In genomic region chr1:86441581-86441980, GRCh38 we compare ENCODE assay signal across 21 cellular contexts. TPM values are rescaled to one million over a fixed set of nuclear protein-coding genes. Genes with fewer than 3 reads are reported as not detected.
DNase-seq lines count a peak whose midpoint lies in the region; ATAC-seq and TF ChIP-seq lines count a peak whose summit lies in the region.
"Had no signal": no experiment of that assay in that cellular context is flagged by ENCODE, and none has a peak within 500 bp of the region (broad histone marks: within the 10 kb centered on the region; RNA-seq: fewer than 3 reads in every experiment).

No MANE protein-coding gene starts in this region.

- no peak for TF ChIP-seq EP300 in esophagus muscularis mucosa (IDR thresholded peaks at IDR 0.05)

- POLR2A ChIA-PET in T-cell (lab: Charles Lee): interaction anchor here in 1 of 2 donors (0.6 to 1.1 kb wide), 3 partner anchors 10 to 59 kb away, joined by 3 to 4 read pairs (median 3); partner anchors contain the start of gene ODF2L

- H3K36me3 ChIP-seq in mucosa of descending colon (ENCODE audit: low read depth) (no peaks in the 10 kb centered on the region), esophagus muscularis mucosa (no peaks in the 10 kb centered on the region)
- H3K36me3 ChIP-seq: MG63, neutrophil, upper lobe of left lung had no signal

- no peak overlapping the region for H3K27ac ChIP-seq in esophagus muscularis mucosa (replicated peaks in 1 of 4)
- H3K27ac ChIP-seq: neutrophil, upper lobe of left lung had no signal

- TF ChIP-seq CTCF in mucosa of descending colon (IDR thresholded peaks at IDR 0.05) (no peak), esophagus muscularis mucosa (IDR thresholded peaks at IDR 0.05) (no peak)

- no peak for TF ChIP-seq POLR2A in esophagus muscularis mucosa (IDR thresholded peaks at IDR 0.05; ENCODE audit: low read depth)

- intact Hi-C loops in activated CD4-positive, alpha-beta T cell treated with anti-CD3 and anti-CD28 coated beads, Interleukin-2, amount 10 ng/mL, durations not matched to agents 24 days and 14 days (cut with micrococcal nuclease): no loop called here
- intact Hi-C loops in mucosa of descending colon (cut with DNase I, micrococcal nuclease): no loop called here
- intact Hi-C loops in esophagus muscularis mucosa (cut with DNase I): no loop called here

- ATAC-seq in T-cell (replicated peaks in 1 of 4): peak; percentile 79 to 100 (median 90)
- ATAC-seq in mucosa of descending colon: peak; percentile 34
- ATAC-seq in GM21360 (IDR thresholded peaks at IDR 0.05; ENCODE audit: unreplicated experiment): no peak
- ATAC-seq in GM18870 (IDR thresholded peaks at IDR 0.05; ENCODE audit: unreplicated experiment): no peak

- DNase-seq in activated CD4-positive, alpha-beta T cell treated with anti-CD3 and anti-CD28 coated beads, Interleukin-2, amount 10 ng/mL, durations not matched to agents 24 days and 14 days: peak; percentile 64
- DNase-seq in activated CD4-positive, alpha-beta T cell treated with anti-CD3 and anti-CD28 coated beads, Interleukin-2, amount 50 U/mL, for 48 hours: no peak
- peak; percentile 15 to 41 for DNase-seq in Kasumi-1 (lab: John Stamatoyannopoulos, UW)
- DNase-seq in T-cell: peak in 33 of 34 experiments; percentile 10 to 68 (median 36)
- peak in 1 of 3 donors; percentile 45 for DNase-seq in mucosa of descending colon
- DNase-seq in esophagus muscularis mucosa (ENCODE audit: extremely low spot score): no peak
- DNase-seq: ACHN; activated naive CD4-positive, alpha-beta T cell treated with anti-CD3 and anti-CD28 coated beads, Interleukin-2, amount 50 U/mL, for 16 hours; foreskin fibroblast; MG63; midbrain; NCI-H2029; NCI-H526; upper lobe of left lung had no signal

- peaks cover 3% of the 10 kb centered on the region for H3K4me1 Mint-ChIP-seq in activated CD4-positive, alpha-beta T cell treated with anti-CD3 and anti-CD28 coated beads, Interleukin-2, amount 10 ng/mL, durations not matched to agents 24 days and 14 days
- peaks cover 10 to 19% (median 10%) of the 10 kb centered on the region in 3 donors for H3K4me1 Mint-ChIP-seq in T-cell

- H3K9me3 ChIP-seq in mucosa of descending colon (no peaks in the 10 kb centered on the region), esophagus muscularis mucosa (no peaks in the 10 kb centered on the region)
- H3K9me3 ChIP-seq: MG63, neutrophil, upper lobe of left lung had no signal

- H3K4me1 ChIP-seq in mucosa of descending colon (ENCODE audit: low read depth) (peaks cover 6% of the 10 kb centered on the region), esophagus muscularis mucosa (no peaks in the 10 kb centered on the region)
- H3K4me1 ChIP-seq: upper lobe of left lung had no signal

- no peaks in the 10 kb centered on the region for H3K9me3 Mint-ChIP-seq in activated CD4-positive, alpha-beta T cell treated with anti-CD3 and anti-CD28 coated beads, Interleukin-2, amount 10 ng/mL, durations not matched to agents 24 days and 14 days
- H3K9me3 Mint-ChIP-seq in T-cell: no peaks in the 10 kb centered on the region
- H3K9me3 Mint-ChIP-seq: CD8-positive, alpha-beta memory T cell; stimulated activated naive CD8-positive, alpha-beta T cell treated with anti-CD3 and anti-CD28 coated beads, Interleukin-15, Interleukin-2, amounts not matched to agents 100 ng/mL and 50 ng/mL, for 24 hours had no signal

- H3K4me3 ChIP-seq in mucosa of descending colon (no peak overlapping the region), esophagus muscularis mucosa (no peak overlapping the region)
- H3K4me3 ChIP-seq: MG63, upper lobe of left lung had no signal

- H3K27ac Mint-ChIP-seq in activated CD4-positive, alpha-beta T cell treated with anti-CD3 and anti-CD28 coated beads, Interleukin-2, amount 10 ng/mL, durations not matched to agents 24 days and 14 days: no peak overlapping the region
- H3K27ac Mint-ChIP-seq in T-cell: peak overlapping the region; percentile 2 to 12
- H3K27ac Mint-ChIP-seq: CD8-positive, alpha-beta memory T cell; stimulated activated naive CD8-positive, alpha-beta T cell treated with anti-CD3 and anti-CD28 coated beads, Interleukin-15, Interleukin-2, amounts not matched to agents 100 ng/mL and 50 ng/mL, for 24 hours had no signal

- peaks cover 9% of the 10 kb centered on the region for H3K27me3 Mint-ChIP-seq in activated CD4-positive, alpha-beta T cell treated with anti-CD3 and anti-CD28 coated beads, Interleukin-2, amount 10 ng/mL, durations not matched to agents 24 days and 14 days
- peaks cover 0 to 11% of the 10 kb centered on the region in 2 donors for H3K27me3 Mint-ChIP-seq in T-cell

- WGBS in esophagus muscularis mucosa: 72% methylated on average over 2 of the region's 2 CpGs

- no peak overlapping the region for H3K4me3 Mint-ChIP-seq in activated CD4-positive, alpha-beta T cell treated with anti-CD3 and anti-CD28 coated beads, Interleukin-2, amount 10 ng/mL, durations not matched to agents 24 days and 14 days
- H3K4me3 Mint-ChIP-seq in T-cell: no peak overlapping the region
- H3K4me3 Mint-ChIP-seq: CD8-positive, alpha-beta memory T cell; stimulated activated naive CD8-positive, alpha-beta T cell treated with anti-CD3 and anti-CD28 coated beads, Interleukin-15, Interleukin-2, amounts not matched to agents 100 ng/mL and 50 ng/mL, for 24 hours had no signal

- no peaks in the 10 kb centered on the region for H3K36me3 Mint-ChIP-seq in activated CD4-positive, alpha-beta T cell treated with anti-CD3 and anti-CD28 coated beads, Interleukin-2, amount 10 ng/mL, durations not matched to agents 24 days and 14 days (ENCODE audit: low read depth)
- H3K36me3 Mint-ChIP-seq in T-cell: no peaks in the 10 kb centered on the region
- H3K36me3 Mint-ChIP-seq: CD8-positive, alpha-beta memory T cell had no signal

- peaks cover 0 to 4% (median 0%) of the 10 kb centered on the region in 4 donors for H3K27me3 ChIP-seq in esophagus muscularis mucosa
- H3K27me3 ChIP-seq: MG63, neutrophil, upper lobe of left lung had no signal

- CTCF ChIA-PET in T-cell (lab: Charles Lee): interaction anchor here (0.7 to 1.5 kb wide), 8 partner anchors 17 to 263 kb away, joined by 3 to 4 read pairs (median 3); partner anchors contain the start of gene ODF2L (in 1 of the 2)

RNA-seq across cellular contexts. Expression of gene CLCA2, which starts 17.6 kb away (rescaled TPM):
- total RNA-seq in activated CD4-positive, alpha-beta T cell treated with anti-CD3 and anti-CD28 coated beads, Interleukin-2, amount 10 ng/mL, durations not matched to agents 24 days and 14 days: not detected in 2 replicates
- not detected for total RNA-seq in T-cell
- total RNA-seq in mucosa of descending colon: 1 to 10 TPM in 2 of 3 donors, under 1 TPM in 1; 0.51 to 1.7 (median 1.0) TPM
- total RNA-seq in esophagus muscularis mucosa: not detected
- total RNA-seq: CD8-positive, alpha-beta memory T cell had no signal

RNA-seq across cellular contexts. Expression of gene CLCA1, which starts 27.1 kb away (rescaled TPM):
- not detected in 2 replicates for total RNA-seq in activated CD4-positive, alpha-beta T cell treated with anti-CD3 and anti-CD28 coated beads, Interleukin-2, amount 10 ng/mL, durations not matched to agents 24 days and 14 days
- total RNA-seq in T-cell (under 1 TPM in 3 of 5 donors, not detected in 2; 0.12 to 0.25 (median 0.23) TPM), mucosa of descending colon (1,000 to 10,000 TPM in 2 of 3 donors, 100 to 1,000 TPM in 1; 438 to 1,288 (median 1,205) TPM), esophagus muscularis mucosa (under 1 TPM in 1 of 4 donors, not detected in 3; 0.11 TPM)
- total RNA-seq: astrocyte; CD8-positive, alpha-beta memory T cell; endothelial cell of umbilical vein had no signal

RNA-seq across cellular contexts. Expression of gene ODF2L, which starts 45.5 kb away (rescaled TPM):
- total RNA-seq in activated CD4-positive, alpha-beta T cell treated with anti-CD3 and anti-CD28 coated beads, Interleukin-2, amount 10 ng/mL, durations not matched to agents 24 days and 14 days: 16.0 and 23.3 TPM in 2 replicates
- total RNA-seq in T-cell (10 to 100 TPM; 52.5 to 83.9 (median 67.9) TPM), mucosa of descending colon (10 to 100 TPM; 23.1 to 41.9 (median 40.8) TPM), esophagus muscularis mucosa (10 to 100 TPM; 11.6 to 18.7 (median 13.3) TPM)

Comparison
In these comparisons a context has a peak if more than half of its experiments do, and no peak if none do; other contexts are left out.
1. DNase-seq: peak in activated CD4-positive, alpha-beta T cell treated with anti-CD3 and anti-CD28 coated beads, Interleukin-2, amount 10 ng/mL, durations not matched to agents 24 days and 14 days (single experiment), Kasumi-1 (2 of 2) and T-cell (33 of 34); none in activated CD4-positive, alpha-beta T cell treated with anti-CD3 and anti-CD28 coated beads, Interleukin-2, amount 50 U/mL, for 48 hours (0 of 2) and esophagus muscularis mucosa (single experiment).
2. ATAC-seq: peak in T-cell (4 of 4) and mucosa of descending colon (single experiment); none in GM21360 (single experiment) and GM18870 (single experiment).
3. RNA of gene CLCA1, which starts 27.1 kb away (total RNA-seq): 438 to 1,288 TPM in mucosa of descending colon; 0.12 to 0.25 TPM in T-cell, not detected in activated CD4-positive, alpha-beta T cell treated with anti-CD3 and anti-CD28 coated beads, Interleukin-2, amount 10 ng/mL, durations not matched to agents 24 days and 14 days and 0.11 TPM in esophagus muscularis mucosa; every median in the first group is over 100 times any median in the second.